ENCODE assay signal across 8 cellular contexts in the genomic region with DNA sequence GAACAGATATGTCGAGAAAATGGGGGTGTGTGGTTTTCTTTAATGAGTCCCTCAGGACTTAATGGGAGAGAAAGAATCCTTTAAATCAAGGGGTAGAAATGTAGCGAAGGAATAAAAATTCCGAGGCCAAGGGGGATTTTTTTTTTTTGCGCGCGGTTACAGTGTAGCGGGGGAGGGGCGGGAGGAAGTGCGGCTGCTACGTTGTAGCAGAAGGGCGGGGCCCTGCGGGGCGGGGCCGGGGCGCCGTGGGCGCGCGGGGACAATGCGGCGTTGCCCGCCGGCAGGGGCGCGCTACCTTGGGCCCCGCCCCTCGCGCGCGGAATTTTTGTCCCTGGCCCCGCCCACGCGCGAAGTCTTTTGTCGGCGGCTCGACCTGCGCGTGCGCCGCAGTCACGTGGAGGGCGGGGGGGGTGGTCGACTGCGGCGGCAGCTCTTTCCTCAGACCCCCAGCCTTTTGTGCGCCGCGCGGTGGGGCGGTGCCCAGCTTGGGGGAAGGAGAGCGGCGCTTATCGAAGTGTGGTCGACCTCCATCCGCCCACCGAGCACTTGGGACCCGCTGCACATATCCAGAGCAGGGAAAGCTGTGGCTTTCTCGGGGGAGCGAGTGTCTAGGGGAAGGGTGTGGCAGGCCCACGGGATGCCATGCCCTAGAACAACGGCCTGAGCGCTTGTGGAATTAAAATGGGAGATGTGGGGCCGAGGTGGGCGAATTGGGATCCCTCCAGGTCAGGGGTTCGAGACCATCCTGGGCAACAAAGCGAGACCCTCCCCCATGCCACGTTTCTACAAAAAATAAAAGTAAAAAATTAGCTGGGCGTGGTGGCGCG. TPM values are rescaled to one million over a fixed set of nuclear protein-coding genes. Genes with fewer than 3 reads are reported as not detected.
DNase-seq lines count a peak whose midpoint lies in the region; TF ChIP-seq lines count a peak whose summit lies in the region.

No MANE protein-coding gene starts in this region.

- peak overlapping the region; percentile 93 to 95 for H3K27ac ChIP-seq in mucosa of rectum (ENCODE audit: low read depth in 2 of 2, low read length in 2 of 2)

- H3K9me3 ChIP-seq in mucosa of rectum (ENCODE audit: control insufficient read depth in 2 of 2, low read length in 2 of 2): no peaks in the 10 kb centered on the region

- H3K4me3 ChIP-seq in epithelial cell of proximal tubule (ENCODE audit: low read depth, low read length) (peak overlapping the region; percentile 91), mucosa of rectum (ENCODE audit: low read length in 2 of 2) (peak overlapping the region; percentile 87 to 96)

- peaks cover 31 to 38% of the 10 kb centered on the region in 2 donors for H3K36me3 ChIP-seq in mucosa of rectum (ENCODE audit: control insufficient read depth in 2 of 2, insufficient read depth in 2 of 2, low read length in 2 of 2)

- no peak for TF ChIP-seq RAD21 in Ishikawa (IDR thresholded peaks at IDR 0.05; ENCODE audit: low read depth)

- peak overlapping the region; percentile 87 to 95 for H3K9ac ChIP-seq in mucosa of rectum (ENCODE audit: low read depth in 1 of 2, low read length in 2 of 2)

- no peak; the same call in 1 of the 2 replicates for TF ChIP-seq EP300 in Ishikawa (IDR thresholded peaks at IDR 0.05; ENCODE audit: borderline replicate concordance)

- H3K4me1 ChIP-seq in mucosa of rectum (ENCODE audit: control insufficient read depth in 2 of 2, insufficient read depth in 2 of 2, low read length in 2 of 2): peaks cover 19 to 29% of the 10 kb centered on the region in 2 donors

- no peak for TF ChIP-seq CTCF in epithelial cell of proximal tubule (conservative IDR thresholded peaks at IDR 0.05; ENCODE audit: low read depth, low read length)

- DNase-seq in NCI-H2081 (lab: John Stamatoyannopoulos, UW): peak; percentile 85 to 92
- DNase-seq in NCI-H2081 treated with DMSO at 0.1 percent for 48 hours (lab: John Stamatoyannopoulos, UW): no peak
- peak; percentile 51 for DNase-seq in OCI-M2 (lab: John Stamatoyannopoulos, UW; ENCODE audit: unreplicated experiment)
- DNase-seq in activated T-cell treated with anti-CD3 and anti-CD28 coated beads for 48 hours (ENCODE audit: low read depth): peak; percentile 98
- no peak for DNase-seq in epithelial cell of proximal tubule (ENCODE audit: low read depth)
- peak; percentile 96 for DNase-seq in stimulated activated CD8-positive, alpha-beta memory T cell treated with anti-CD3 and anti-CD28 coated beads, Interleukin-4, amount 100 ng/mL, for 24 hours (ENCODE audit: low read depth)

- no peaks in the 10 kb centered on the region for H3K27me3 ChIP-seq in mucosa of rectum (ENCODE audit: control insufficient read depth in 2 of 2, insufficient read depth in 2 of 2, low read length in 2 of 2)

TF ChIP-seq in Ishikawa, 13 proteins besides CTCF, POLR2A, EP300 and RAD21:
- no peak for TF ChIP-seq NFIC (IDR thresholded peaks at IDR 0.05)
- TF ChIP-seq TEAD4 (IDR thresholded peaks at IDR 0.05): peak; percentile 63
- TF ChIP-seq, protein P1, sequence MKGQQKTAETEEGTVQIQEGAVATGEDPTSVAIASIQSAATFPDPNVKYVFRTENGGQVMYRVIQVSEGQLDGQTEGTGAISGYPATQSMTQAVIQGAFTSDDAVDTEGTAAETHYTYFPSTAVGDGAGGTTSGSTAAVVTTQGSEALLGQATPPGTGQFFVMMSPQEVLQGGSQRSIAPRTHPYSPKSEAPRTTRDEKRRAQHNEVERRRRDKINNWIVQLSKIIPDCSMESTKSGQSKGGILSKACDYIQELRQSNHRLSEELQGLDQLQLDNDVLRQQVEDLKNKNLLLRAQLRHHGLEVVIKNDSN (IDR thresholded peaks at IDR 0.05): peak; percentile 97
- TF ChIP-seq, protein P2, sequence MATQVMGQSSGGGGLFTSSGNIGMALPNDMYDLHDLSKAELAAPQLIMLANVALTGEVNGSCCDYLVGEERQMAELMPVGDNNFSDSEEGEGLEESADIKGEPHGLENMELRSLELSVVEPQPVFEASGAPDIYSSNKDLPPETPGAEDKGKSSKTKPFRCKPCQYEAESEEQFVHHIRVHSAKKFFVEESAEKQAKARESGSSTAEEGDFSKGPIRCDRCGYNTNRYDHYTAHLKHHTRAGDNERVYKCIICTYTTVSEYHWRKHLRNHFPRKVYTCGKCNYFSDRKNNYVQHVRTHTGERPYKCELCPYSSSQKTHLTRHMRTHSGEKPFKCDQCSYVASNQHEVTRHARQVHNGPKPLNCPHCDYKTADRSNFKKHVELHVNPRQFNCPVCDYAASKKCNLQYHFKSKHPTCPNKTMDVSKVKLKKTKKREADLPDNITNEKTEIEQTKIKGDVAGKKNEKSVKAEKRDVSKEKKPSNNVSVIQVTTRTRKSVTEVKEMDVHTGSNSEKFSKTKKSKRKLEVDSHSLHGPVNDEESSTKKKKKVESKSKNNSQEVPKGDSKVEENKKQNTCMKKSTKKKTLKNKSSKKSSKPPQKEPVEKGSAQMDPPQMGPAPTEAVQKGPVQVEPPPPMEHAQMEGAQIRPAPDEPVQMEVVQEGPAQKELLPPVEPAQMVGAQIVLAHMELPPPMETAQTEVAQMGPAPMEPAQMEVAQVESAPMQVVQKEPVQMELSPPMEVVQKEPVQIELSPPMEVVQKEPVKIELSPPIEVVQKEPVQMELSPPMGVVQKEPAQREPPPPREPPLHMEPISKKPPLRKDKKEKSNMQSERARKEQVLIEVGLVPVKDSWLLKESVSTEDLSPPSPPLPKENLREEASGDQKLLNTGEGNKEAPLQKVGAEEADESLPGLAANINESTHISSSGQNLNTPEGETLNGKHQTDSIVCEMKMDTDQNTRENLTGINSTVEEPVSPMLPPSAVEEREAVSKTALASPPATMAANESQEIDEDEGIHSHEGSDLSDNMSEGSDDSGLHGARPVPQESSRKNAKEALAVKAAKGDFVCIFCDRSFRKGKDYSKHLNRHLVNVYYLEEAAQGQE (IDR thresholded peaks at IDR 0.05; ENCODE audit: low read depth): no peak
- TF ChIP-seq, protein P3, sequence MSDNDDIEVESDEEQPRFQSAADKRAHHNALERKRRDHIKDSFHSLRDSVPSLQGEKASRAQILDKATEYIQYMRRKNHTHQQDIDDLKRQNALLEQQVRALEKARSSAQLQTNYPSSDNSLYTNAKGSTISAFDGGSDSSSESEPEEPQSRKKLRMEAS (IDR thresholded peaks at IDR 0.05): peak; percentile 83
- TF ChIP-seq TCF12 (IDR thresholded peaks at IDR 0.05; ENCODE audit: low read depth): no peak
- peak; percentile 7; the same call in 1 of the 2 replicates for TF ChIP-seq TAF1 (IDR thresholded peaks at IDR 0.05; ENCODE audit: low read depth)
- TF ChIP-seq ZBTB7A (IDR thresholded peaks at IDR 0.05; ENCODE audit: low read depth): peak; percentile 74; the same call in 1 of the 2 replicates
- TF ChIP-seq FOXM1 (IDR thresholded peaks at IDR 0.05; ENCODE audit: borderline replicate concordance, low read depth): no peak
- 0 out of 2 replicates have a peak, but pooled peaks have one; percentile 30 for TF ChIP-seq YY1 (IDR thresholded peaks at IDR 0.05; ENCODE audit: low read depth)
- TF ChIP-seq EGR1 (IDR thresholded peaks at IDR 0.05): peak; percentile 46; the same call in 1 of the 2 replicates
- 0 out of 2 replicates have a peak, but pooled peaks have one; percentile 41 for TF ChIP-seq CREB1 (IDR thresholded peaks at IDR 0.05; ENCODE audit: low read depth)
- 0 out of 2 replicates have a peak, but pooled peaks have one; percentile 27 for TF ChIP-seq CEBPB (IDR thresholded peaks at IDR 0.05)

RNA-seq across cellular contexts. Expression of a gene that starts 1.3 kb away (rescaled TPM):
- 1,157 and 1,940 TPM in 2 replicates for total RNA-seq in epithelial cell of proximal tubule

RNA-seq across cellular contexts. Expression of a gene that starts 4.3 kb away (rescaled TPM):
- 11.4 and 20.7 TPM in 2 replicates for total RNA-seq in epithelial cell of proximal tubule

RNA-seq across cellular contexts. Expression of a gene that starts 21.1 kb away (rescaled TPM):
- 91.7 and 100 TPM in 2 replicates for total RNA-seq in epithelial cell of proximal tubule

RNA-seq across cellular contexts. Expression of a gene that starts 22.9 kb away (rescaled TPM):
- total RNA-seq in epithelial cell of proximal tubule: 336 and 354 TPM in 2 replicates

RNA-seq across cellular contexts. Expression of a gene that starts 30.6 kb away (rescaled TPM):
- total RNA-seq in epithelial cell of proximal tubule: 20.4 and 22.5 TPM in 2 replicates

Comparison
In these comparisons a context has a peak if more than half of its experiments do, and no peak if none do; other contexts are left out.
1. DNase-seq: peak in NCI-H2081 (2 of 2), OCI-M2 (single experiment), activated T-cell treated with anti-CD3 and anti-CD28 coated beads for 48 hours (single experiment) and stimulated activated CD8-positive, alpha-beta memory T cell treated with anti-CD3 and anti-CD28 coated beads, Interleukin-4, amount 100 ng/mL, for 24 hours (single experiment); none in NCI-H2081 treated with DMSO at 0.1 percent for 48 hours (single experiment) and epithelial cell of proximal tubule (single experiment).